In the genomic region with DNA sequence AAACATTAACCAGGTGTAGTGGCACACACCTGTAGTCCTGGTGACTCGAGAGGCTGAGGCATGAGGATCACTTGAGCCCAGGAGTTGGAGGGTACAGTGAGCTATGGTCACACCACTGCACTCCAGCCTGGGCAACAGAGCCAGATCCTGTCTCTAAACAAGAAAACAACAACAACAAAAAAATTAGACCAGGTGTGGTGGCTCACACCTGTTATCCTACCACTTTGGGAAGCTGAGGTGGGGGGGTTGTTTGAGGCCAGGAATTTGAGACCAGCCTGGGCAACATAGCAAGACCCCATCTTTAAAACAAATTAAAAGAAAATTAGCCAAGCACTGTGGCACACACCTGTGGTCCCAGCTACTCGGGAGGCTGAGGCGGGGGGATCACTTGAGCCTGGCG, we compare ENCODE assay signal across 3 cellular contexts.
A peak's percentile ranks its signal among the peaks of the same experiment; 100 is the strongest.
TF ChIP-seq lines count a peak whose summit lies in the region.

No MANE protein-coding gene starts in this region.

TF ChIP-seq in HepG2, 621 proteins besides CTCF, POLR2A, EP300 and RAD21:
- TF ChIP-seq ZNF484 (CRISPR knock-in tag; IDR thresholded peaks at IDR 0.05; ENCODE audit: borderline replicate concordance, low read depth), result no peak
- TF ChIP-seq ZNF121 (CRISPR knock-in tag; IDR thresholded peaks at IDR 0.05), result peak; percentile 59

TF ChIP-seq in HEK293, 187 proteins besides CTCF, POLR2A, EP300 and RAD21:
- TF ChIP-seq ZNF121 (tag by site-specific recombination; IDR thresholded peaks at IDR 0.05) (peak; percentile 54), ZNF37A (tag by site-specific recombination; IDR thresholded peaks at IDR 0.05) (no peak)

TF ChIP-seq in K562, 482 proteins besides CTCF, POLR2A, EP300 and RAD21:
- TF ChIP-seq ZNF121 (CRISPR knock-in tag; conservative IDR thresholded peaks at IDR 0.05), result peak; percentile 82; the same call in 1 of the 2 replicates
- no peak for TF ChIP-seq MYBL2 (IDR thresholded peaks at IDR 0.05; ENCODE audit: low read depth)
- no peak for TF ChIP-seq MYBL2 (CRISPR knock-in tag; IDR thresholded peaks at IDR 0.05; ENCODE audit: borderline replicate concordance)
